ENCODE assay signal across 1 cellular context in the genomic region with DNA sequence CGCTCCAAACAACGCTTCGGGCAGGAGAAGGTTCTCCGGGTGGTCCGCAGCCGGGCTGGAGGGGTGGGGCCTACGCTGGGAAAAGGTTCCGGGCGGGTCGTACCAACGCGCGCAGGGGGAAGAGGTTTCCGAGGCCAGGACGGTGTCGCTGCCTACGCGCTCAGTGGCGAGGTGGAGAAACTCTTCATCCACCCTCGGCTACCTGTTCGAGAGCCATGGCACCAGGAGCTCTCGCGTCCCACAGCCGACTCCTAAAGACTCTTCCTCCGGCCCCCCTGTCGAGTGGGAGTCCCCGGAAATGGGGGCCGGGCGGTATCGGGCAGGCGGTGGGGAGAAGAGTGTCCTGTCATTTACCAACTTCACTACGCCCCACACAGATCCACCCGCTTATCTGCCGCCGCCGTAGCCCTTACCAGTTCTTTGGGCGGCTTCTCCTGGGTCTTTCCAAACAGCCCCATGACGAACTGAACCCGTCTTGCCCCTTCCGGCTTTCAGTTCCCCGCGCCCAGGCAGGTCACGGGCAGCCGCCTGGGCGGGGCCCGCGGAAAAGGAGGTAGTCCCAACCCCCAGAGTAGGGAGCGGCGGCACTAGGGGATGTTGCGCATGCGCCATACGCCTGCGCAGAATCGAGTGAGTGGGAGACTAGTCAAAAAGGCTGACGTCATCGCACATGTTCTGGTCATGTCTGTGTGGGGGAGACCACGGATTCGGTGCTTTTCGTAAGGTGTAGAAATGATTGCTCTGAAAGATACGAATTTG.
TF ChIP-seq lines count a peak whose summit lies in the region.

A gene (minus strand): TSS at position 553 of the 759 bp plus-strand sequence. CDS start 95 bp downstream, at position 458.

TF ChIP-seq in HepG2, 621 proteins besides CTCF, POLR2A, EP300 and RAD21 (continued from another document):
- TF ChIP-seq TCF7 (IDR thresholded peaks at IDR 0.05; ENCODE audit: low read depth) (no peak), GATAD1 (CRISPR knock-in tag; IDR thresholded peaks at IDR 0.05) (peak; percentile 78; the same call in 1 of the 2 replicates), THAP11 (CRISPR knock-in tag; IDR thresholded peaks at IDR 0.05) (peak; percentile 76), SATB2 (CRISPR knock-in tag; IDR thresholded peaks at IDR 0.05) (peak; percentile 86; the same call in 1 of the 2 replicates), NFYC (CRISPR knock-in tag; IDR thresholded peaks at IDR 0.05) (0 out of 2 replicates have a peak, but pooled peaks have one; percentile 16), ZKSCAN5 (CRISPR knock-in tag; IDR thresholded peaks at IDR 0.05) (no peak), ARNTL (CRISPR knock-in tag; IDR thresholded peaks at IDR 0.05) (peak; percentile 54; the same call in 1 of the 2 replicates), MLLT10 (CRISPR knock-in tag; IDR thresholded peaks at IDR 0.05) (no peak), CAMTA2 (CRISPR knock-in tag; IDR thresholded peaks at IDR 0.05; ENCODE audit: borderline replicate concordance) (peak; percentile 69), ATF7-NPFF (CRISPR knock-in tag; IDR thresholded peaks at IDR 0.05; ENCODE audit: low read depth) (peak; percentile 62), PHF8 (CRISPR knock-in tag; IDR thresholded peaks at IDR 0.05) (peak; percentile 86), SNAI1 (CRISPR knock-in tag; IDR thresholded peaks at IDR 0.05; ENCODE audit: borderline replicate concordance) (peak; percentile 95)
- TF ChIP-seq, protein P1, sequence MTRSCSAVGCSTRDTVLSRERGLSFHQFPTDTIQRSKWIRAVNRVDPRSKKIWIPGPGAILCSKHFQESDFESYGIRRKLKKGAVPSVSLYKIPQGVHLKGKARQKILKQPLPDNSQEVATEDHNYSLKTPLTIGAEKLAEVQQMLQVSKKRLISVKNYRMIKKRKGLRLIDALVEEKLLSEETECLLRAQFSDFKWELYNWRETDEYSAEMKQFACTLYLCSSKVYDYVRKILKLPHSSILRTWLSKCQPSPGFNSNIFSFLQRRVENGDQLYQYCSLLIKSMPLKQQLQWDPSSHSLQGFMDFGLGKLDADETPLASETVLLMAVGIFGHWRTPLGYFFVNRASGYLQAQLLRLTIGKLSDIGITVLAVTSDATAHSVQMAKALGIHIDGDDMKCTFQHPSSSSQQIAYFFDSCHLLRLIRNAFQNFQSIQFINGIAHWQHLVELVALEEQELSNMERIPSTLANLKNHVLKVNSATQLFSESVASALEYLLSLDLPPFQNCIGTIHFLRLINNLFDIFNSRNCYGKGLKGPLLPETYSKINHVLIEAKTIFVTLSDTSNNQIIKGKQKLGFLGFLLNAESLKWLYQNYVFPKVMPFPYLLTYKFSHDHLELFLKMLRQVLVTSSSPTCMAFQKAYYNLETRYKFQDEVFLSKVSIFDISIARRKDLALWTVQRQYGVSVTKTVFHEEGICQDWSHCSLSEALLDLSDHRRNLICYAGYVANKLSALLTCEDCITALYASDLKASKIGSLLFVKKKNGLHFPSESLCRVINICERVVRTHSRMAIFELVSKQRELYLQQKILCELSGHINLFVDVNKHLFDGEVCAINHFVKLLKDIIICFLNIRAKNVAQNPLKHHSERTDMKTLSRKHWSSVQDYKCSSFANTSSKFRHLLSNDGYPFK (CRISPR knock-in tag; IDR thresholded peaks at IDR 0.05; ENCODE audit: borderline replicate concordance): peak; percentile 84
